In genomic region chr4:33184684-33185083, GRCh38 we compare ENCODE assay signal across 11 cellular contexts.
DNase-seq lines count a peak whose midpoint lies in the region; ATAC-seq and TF ChIP-seq lines count a peak whose summit lies in the region.
"Had no signal": no experiment of that assay in that cellular context is flagged by ENCODE, and none has a peak within 500 bp of the region (broad histone marks: within the 10 kb centered on the region; RNA-seq: fewer than 3 reads in every experiment).

No MANE protein-coding gene starts in this region.

- no peak overlapping the region for H3K27ac Mint-ChIP-seq in stimulated activated memory B cell treated with anti-CD40 and anti-IgM and Interleukin-4, amounts not matched to agents 10 μg/mL and 1 μg/mL and 100 μg/mL, for 72 hours
- H3K27ac Mint-ChIP-seq in type B pancreatic cell = no peak overlapping the region
- H3K27ac Mint-ChIP-seq: activated CD4-positive, alpha-beta memory T cell treated with anti-CD3 and anti-CD28 coated beads, Interleukin-2, amount 10 ng/mL, durations not matched to agents 7 days and 5 days had no signal

- no peak for TF ChIP-seq CTCF in type B pancreatic cell (conservative IDR thresholded peaks at IDR 0.05)

- H3K9me3 Mint-ChIP-seq in stimulated activated memory B cell treated with anti-CD40 and anti-IgM and Interleukin-4, amounts not matched to agents 10 μg/mL and 1 μg/mL and 100 μg/mL, for 72 hours = peaks cover 3% of the 10 kb centered on the region
- H3K9me3 Mint-ChIP-seq in type B pancreatic cell = no peaks in the 10 kb centered on the region

- no peaks in the 10 kb centered on the region for H3K36me3 Mint-ChIP-seq in stimulated activated memory B cell treated with anti-CD40 and anti-IgM and Interleukin-4, amounts not matched to agents 10 μg/mL and 1 μg/mL and 100 μg/mL, for 72 hours
- no peaks in the 10 kb centered on the region for H3K36me3 Mint-ChIP-seq in type B pancreatic cell

- no peak overlapping the region for H3K4me3 Mint-ChIP-seq in stimulated activated memory B cell treated with anti-CD40 and anti-IgM and Interleukin-4, amounts not matched to agents 10 μg/mL and 1 μg/mL and 100 μg/mL, for 72 hours
- no peak overlapping the region for H3K4me3 Mint-ChIP-seq in type B pancreatic cell
- H3K4me3 Mint-ChIP-seq: activated CD4-positive, alpha-beta memory T cell treated with anti-CD3 and anti-CD28 coated beads, Interleukin-2, amount 10 ng/mL, durations not matched to agents 7 days and 5 days had no signal

- intact Hi-C loops in sciatic nerve (cut with DNase I) = no loop called here

- DNase-seq in Kasumi-1 (lab: John Stamatoyannopoulos, UW) (peak; percentile 22 to 24), sciatic nerve (ENCODE audit: low spot score) (no peak), iPS-NIHi7 (ENCODE audit: extremely low spot score) (no peak), type B pancreatic cell (ENCODE audit: extremely low spot score, unreplicated experiment) (no peak), GM03348 (ENCODE audit: low spot score) (no peak)
- DNase-seq: activated CD4-positive, alpha-beta memory T cell treated with anti-CD3 and anti-CD28 coated beads, Interleukin-2, amount 10 ng/mL, durations not matched to agents 7 days and 5 days; uterus had no signal

- no peaks in the 10 kb centered on the region for H3K4me1 Mint-ChIP-seq in stimulated activated memory B cell treated with anti-CD40 and anti-IgM and Interleukin-4, amounts not matched to agents 10 μg/mL and 1 μg/mL and 100 μg/mL, for 72 hours
- no peaks in the 10 kb centered on the region for H3K4me1 Mint-ChIP-seq in type B pancreatic cell (ENCODE audit: unreplicated experiment)

- no peaks in the 10 kb centered on the region for H3K27me3 Mint-ChIP-seq in stimulated activated memory B cell treated with anti-CD40 and anti-IgM and Interleukin-4, amounts not matched to agents 10 μg/mL and 1 μg/mL and 100 μg/mL, for 72 hours
- no peaks in the 10 kb centered on the region for H3K27me3 Mint-ChIP-seq in type B pancreatic cell
- H3K27me3 Mint-ChIP-seq: activated CD4-positive, alpha-beta memory T cell treated with anti-CD3 and anti-CD28 coated beads, Interleukin-2, amount 10 ng/mL, durations not matched to agents 7 days and 5 days had no signal

- ATAC-seq in GM19328 (IDR thresholded peaks at IDR 0.05; ENCODE audit: unreplicated experiment) (peak; percentile 78), HG02870 (IDR thresholded peaks at IDR 0.05; ENCODE audit: unreplicated experiment) (peak; percentile 83), sciatic nerve (peak; percentile 48)
- no peak for ATAC-seq in stimulated activated memory B cell treated with anti-CD40 and anti-IgM and Interleukin-4, amounts not matched to agents 10 μg/mL and 1 μg/mL and 100 μg/mL, for 72 hours
- ATAC-seq: HepG2 had no signal

Comparison
In these comparisons a context has a peak if more than half of its experiments do, and no peak if none do; other contexts are left out.
1. DNase-seq: peak in Kasumi-1 (2 of 2); none in sciatic nerve (single experiment), iPS-NIHi7 (single experiment), type B pancreatic cell (single experiment) and GM03348 (single experiment).